6 cellular contexts compared by ENCODE assay signal in the genomic region with DNA sequence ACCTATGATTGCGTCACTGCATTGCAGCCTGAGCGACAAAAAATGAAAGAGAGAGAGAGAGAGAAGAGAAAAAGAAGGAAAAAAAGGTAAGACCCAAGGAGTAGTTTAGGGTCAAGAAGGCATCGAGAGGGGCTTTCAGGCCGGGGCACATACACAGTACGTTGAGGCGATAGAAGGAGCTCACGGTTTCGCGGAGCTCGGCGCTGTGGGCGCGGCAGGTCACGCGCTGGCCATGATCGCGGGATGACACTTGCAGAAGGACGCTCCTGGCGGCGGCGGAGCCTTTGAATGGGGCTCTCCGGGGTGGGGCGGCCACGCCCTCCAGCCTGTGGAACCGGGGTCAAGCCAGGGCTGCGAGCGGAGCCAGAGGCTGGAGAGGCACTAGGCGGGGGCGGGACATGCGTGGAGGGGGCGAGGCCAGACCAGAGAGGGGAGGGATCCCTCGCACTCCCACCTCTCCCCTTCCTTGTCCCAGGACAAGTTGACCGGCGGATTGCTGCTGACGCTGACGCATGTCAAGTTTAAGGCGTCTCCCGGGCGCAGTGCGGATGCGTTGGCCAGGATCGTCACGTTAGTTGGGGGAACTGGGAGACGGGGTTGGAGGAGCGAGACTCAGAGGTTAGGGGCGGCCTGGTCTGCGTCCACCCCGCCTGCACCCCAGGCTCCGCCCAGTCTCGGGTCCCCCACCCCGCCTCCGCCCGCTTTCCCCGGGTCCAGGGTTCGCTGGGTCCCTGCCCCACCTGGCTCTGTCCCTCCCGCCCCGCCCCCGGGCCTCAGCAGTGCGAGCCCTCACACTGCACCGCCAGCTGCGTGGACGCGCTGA. TPM values are rescaled to one million over a fixed set of nuclear protein-coding genes. Genes with fewer than 3 reads are reported as not detected.
A peak's percentile ranks its signal among the peaks of the same experiment; 100 is the strongest.
DNase-seq lines count a peak whose midpoint lies in the region; ATAC-seq and TF ChIP-seq lines count a peak whose summit lies in the region.

No MANE protein-coding gene starts in this region.

- no peak overlapping the region for H3K27ac ChIP-seq in right atrium auricular region
- no peak overlapping the region for H3K27ac ChIP-seq in aorta (ENCODE audit: low read depth in 1 of 2, low read length in 2 of 2)

- H3K4me1 ChIP-seq in right atrium auricular region: peaks cover 0 to 15% of the 10 kb centered on the region in 2 donors
- no peaks in the 10 kb centered on the region for H3K4me1 ChIP-seq in aorta (ENCODE audit: control insufficient read depth in 1 of 2, insufficient read depth in 2 of 2, low read length in 2 of 2)

- no peaks in the 10 kb centered on the region for H3K9me3 ChIP-seq in right atrium auricular region
- no peaks in the 10 kb centered on the region for H3K9me3 ChIP-seq in aorta (ENCODE audit: control insufficient read depth, low read length)

- peak; percentile 30 for ATAC-seq in aorta (ENCODE audit: low FRiP score)
- ATAC-seq in GM19467 (IDR thresholded peaks at IDR 0.05; ENCODE audit: unreplicated experiment): no peak

- H3K27me3 ChIP-seq in right atrium auricular region (peaks cover 15 to 29% of the 10 kb centered on the region in 2 donors), aorta (ENCODE audit: control insufficient read depth in 1 of 2, insufficient read depth in 2 of 2, low read length in 1 of 2) (peaks cover 0 to 3% of the 10 kb centered on the region in 2 donors)

- DNase-seq in stimulated activated CD4-positive, alpha-beta T cell treated with anti-CD3 and anti-CD28 coated beads, Interleukin-15, amount 100 ng/mL, for 24 hours: peak; percentile 35
- DNase-seq in stimulated activated CD4-positive, alpha-beta T cell treated with anti-CD3 and anti-CD28 coated beads, Interleukin-4, amount 100 ng/mL, for 4 hours: no peak
- no peak for DNase-seq in right atrium auricular region (ENCODE audit: low spot score)
- no peak for DNase-seq in aorta
- DNase-seq in medulla oblongata (ENCODE audit: extremely low spot score): no peak

- intact Hi-C loops in aorta (cut with DNase I): no loop called here

- 3% methylated on average over 51 to 63 of the region's 63 CpGs for WGBS in aorta, 2 donors

- TF ChIP-seq CTCF in right atrium auricular region (IDR thresholded peaks at IDR 0.05): no peak

- H3K36me3 ChIP-seq in right atrium auricular region: no peaks in the 10 kb centered on the region
- no peaks in the 10 kb centered on the region for H3K36me3 ChIP-seq in aorta (ENCODE audit: control insufficient read depth in 1 of 2, insufficient read depth in 2 of 2, low read length in 1 of 2)

- H3K4me3 ChIP-seq in right atrium auricular region (peak overlapping the region; percentile 9 to 40), aorta (ENCODE audit: low read length in 2 of 2) (no peak overlapping the region)

RNA-seq across cellular contexts. Expression of gene NPHS1, which starts 6.9 kb away (rescaled TPM):
- not detected for total RNA-seq in right atrium auricular region
- total RNA-seq in aorta: not detected
- polyA plus RNA-seq in aorta: not detected

RNA-seq across cellular contexts. Expression of gene KIRREL2, which starts 11.3 kb away (rescaled TPM):
- total RNA-seq in right atrium auricular region (under 1 TPM in 1 of 2 donors, not detected in 1; 0.51 TPM), aorta (not detected)
- under 1 TPM; 0.08 to 0.50 TPM for polyA plus RNA-seq in aorta

RNA-seq across cellular contexts. Expression of gene APLP1, which starts 22.9 kb away (rescaled TPM):
- total RNA-seq in right atrium auricular region (10 to 100 TPM; 17.5 to 33.6 TPM), aorta (10 to 100 TPM; 12.9 to 13.5 TPM)
- 10 to 100 TPM in 1 of 2 donors, 1 to 10 TPM in 1; 7.6 to 23.0 TPM for polyA plus RNA-seq in aorta

RNA-seq across cellular contexts. Expression of gene PRODH2, which starts 32.8 kb away (rescaled TPM):
- total RNA-seq in right atrium auricular region (not detected), aorta (not detected)
- not detected for polyA plus RNA-seq in aorta

RNA-seq across cellular contexts. Expression of gene NFKBID, which starts 54.9 kb away (rescaled TPM):
- 1 to 10 TPM; 1.3 to 2.1 TPM for total RNA-seq in right atrium auricular region
- 10 to 100 TPM; 18.9 to 19.4 TPM for total RNA-seq in aorta
- 10 to 100 TPM in 1 of 2 donors, 1 to 10 TPM in 1; 2.9 to 10.4 TPM for polyA plus RNA-seq in aorta

Comparison
In these comparisons a context has a peak if more than half of its experiments do, and no peak if none do; other contexts are left out.
1. H3K4me3 ChIP-seq: peak in right atrium auricular region (2 of 2); none in aorta (0 of 2).